24 cellular contexts compared by ENCODE assay signal in the genomic region with DNA sequence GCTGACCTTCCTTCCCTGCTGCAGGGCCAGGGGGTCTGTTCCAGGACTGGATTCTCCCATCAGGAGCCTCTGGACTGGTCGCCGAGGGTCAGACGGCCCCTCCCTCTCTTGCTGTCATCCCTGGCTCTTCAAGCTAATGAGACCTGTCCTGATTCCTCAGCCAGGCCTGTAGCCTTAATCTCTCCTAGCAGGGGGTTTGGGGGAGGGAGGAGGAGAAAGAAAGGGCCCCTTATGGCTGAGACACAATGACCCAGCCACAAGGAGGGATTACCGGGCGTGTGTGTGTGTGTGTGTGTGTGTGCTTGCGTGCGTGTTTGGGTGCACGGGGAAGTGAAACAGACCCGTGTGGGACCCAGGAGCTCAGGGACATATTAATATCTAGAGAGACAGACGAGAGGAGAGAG. TPM values are rescaled to one million over a fixed set of nuclear protein-coding genes. Genes with fewer than 3 reads are reported as not detected.
A peak's percentile ranks its signal among the peaks of the same experiment; 100 is the strongest.
DNase-seq lines count a peak whose midpoint lies in the region; ATAC-seq, FAIRE-seq and TF ChIP-seq lines count a peak whose summit lies in the region.
"Had no signal": no experiment of that assay in that cellular context is flagged by ENCODE, and none has a peak within 500 bp of the region (broad histone marks: within the 10 kb centered on the region; RNA-seq: fewer than 3 reads in every experiment).

No MANE protein-coding gene starts in this region.

- no peak for TF ChIP-seq POLR2A in breast epithelium (IDR thresholded peaks at IDR 0.05)

- ATAC-seq in activated naive CD8-positive, alpha-beta T cell treated with anti-CD3 and anti-CD28 coated beads, Interleukin-2, amount 10 ng/mL, durations not matched to agents 7 days and 5 days (ENCODE audit: low read depth) = no peak
- no peak for ATAC-seq in activated naive CD8-positive, alpha-beta T cell treated with anti-CD3 and anti-CD28 coated beads, Interleukin-2, amount 50 U/mL, for 24 hours
- no peak for ATAC-seq in HG02852 (IDR thresholded peaks at IDR 0.05; ENCODE audit: unreplicated experiment)
- ATAC-seq: foreskin keratinocyte had no signal

- H3K36me3 ChIP-seq in breast epithelium = no peaks in the 10 kb centered on the region
- H3K36me3 ChIP-seq: tibial nerve had no signal

- TF ChIP-seq CTCF in breast epithelium (IDR thresholded peaks at IDR 0.05) = no peak

- intact Hi-C loops in breast epithelium (cut with DNase I; ENCODE audit: low total_unique reads) = no loop called here

- no peak overlapping the region for H3K4me3 ChIP-seq in breast epithelium
- H3K4me3 ChIP-seq: tibial nerve had no signal

- peaks cover 0 to 21% of the 10 kb centered on the region in 2 donors for H3K27me3 ChIP-seq in breast epithelium

- H3K27ac Mint-ChIP-seq in activated naive CD8-positive, alpha-beta T cell treated with anti-CD3 and anti-CD28 coated beads, Interleukin-2, amount 10 ng/mL, durations not matched to agents 7 days and 5 days = no peak overlapping the region
- H3K27ac Mint-ChIP-seq in activated naive CD8-positive, alpha-beta T cell treated with anti-CD3 and anti-CD28 coated beads, Interleukin-2, amount 50 U/mL, for 24 hours = no peak overlapping the region
- H3K27ac Mint-ChIP-seq: activated naive CD8-positive, alpha-beta T cell; T-helper 1 cell treated with Interleukin-12 subunit alpha and Interleukin-12 subunit beta and Interleukin-4 antibody, amounts not matched to agents 30 μg/mL and 1 μg/mL, for 36 hours had no signal

- H3K4me1 ChIP-seq in breast epithelium = no peaks in the 10 kb centered on the region
- H3K4me1 ChIP-seq: foreskin keratinocyte, tibial nerve had no signal

- H3K27ac ChIP-seq in breast epithelium = no peak overlapping the region
- H3K27ac ChIP-seq: foreskin keratinocyte, tibial nerve had no signal

- no peaks in the 10 kb centered on the region for H3K9me3 ChIP-seq in breast epithelium
- H3K9me3 ChIP-seq: tibial nerve had no signal

- POLR2A ChIA-PET in activated naive CD8-positive, alpha-beta T cell treated with anti-CD3 and anti-CD28 coated beads, Interleukin-2, amount 10 ng/mL, durations not matched to agents 7 days and 5 days (lab: Charles Lee) = no interaction called here

- H3K4me1 Mint-ChIP-seq in activated naive CD8-positive, alpha-beta T cell treated with anti-CD3 and anti-CD28 coated beads, Interleukin-2, amount 10 ng/mL, durations not matched to agents 7 days and 5 days = peaks cover 4% of the 10 kb centered on the region
- no peaks in the 10 kb centered on the region for H3K4me1 Mint-ChIP-seq in activated naive CD8-positive, alpha-beta T cell treated with anti-CD3 and anti-CD28 coated beads, Interleukin-2, amount 50 U/mL, for 24 hours

- FAIRE-seq in urothelium cell line (lab: Jason Lieb, UNC) = no peak

- in situ Hi-C loops in SK-MEL-5 (cut with HindIII; ENCODE audit: low pct_unique_long_range_greater_than_20kb, low sequenced_read_pairs) = no loop called here

- peak overlapping the region; percentile 24 for H3K4me3 Mint-ChIP-seq in activated naive CD8-positive, alpha-beta T cell treated with anti-CD3 and anti-CD28 coated beads, Interleukin-2, amount 10 ng/mL, durations not matched to agents 7 days and 5 days
- no peak overlapping the region for H3K4me3 Mint-ChIP-seq in activated naive CD8-positive, alpha-beta T cell treated with anti-CD3 and anti-CD28 coated beads, Interleukin-2, amount 50 U/mL, for 24 hours
- H3K4me3 Mint-ChIP-seq: activated naive CD8-positive, alpha-beta T cell; CD8-positive, alpha-beta memory T cell; T-helper 1 cell treated with Interleukin-12 subunit alpha and Interleukin-12 subunit beta and Interleukin-4 antibody, amounts not matched to agents 30 μg/mL and 1 μg/mL, for 36 hours had no signal

- H3K27me3 Mint-ChIP-seq in activated naive CD8-positive, alpha-beta T cell treated with anti-CD3 and anti-CD28 coated beads, Interleukin-2, amount 10 ng/mL, durations not matched to agents 7 days and 5 days = peaks cover 28% of the 10 kb centered on the region
- H3K27me3 Mint-ChIP-seq in activated naive CD8-positive, alpha-beta T cell treated with anti-CD3 and anti-CD28 coated beads, Interleukin-2, amount 50 U/mL, for 24 hours = peaks cover 29% of the 10 kb centered on the region

- DNase-seq in activated naive CD8-positive, alpha-beta T cell treated with anti-CD3 and anti-CD28 coated beads, Interleukin-2, amount 10 ng/mL, durations not matched to agents 7 days and 5 days = no peak
- DNase-seq in activated naive CD8-positive, alpha-beta T cell treated with anti-CD3 and anti-CD28 coated beads, Interleukin-2, amount 50 U/mL, for 24 hours = no peak
- peak; percentile 6 for DNase-seq in SK-MEL-5 (ENCODE audit: low read depth, low spot score)
- peak; percentile 72 for DNase-seq in iPS-NIHi7 (ENCODE audit: extremely low spot score)
- DNase-seq in breast epithelium (ENCODE audit: low spot score in 2 of 2) = no peak
- DNase-seq in cortex of kidney (lab: John Stamatoyannopoulos, UW) = no peak
- DNase-seq in urothelium cell line (ENCODE audit: low spot score) = no peak
- DNase-seq: activated CD4-positive, alpha-beta T cell treated with anti-CD3 and anti-CD28 coated beads for 1 hour; activated CD8-positive, alpha-beta memory T cell treated with anti-CD3 and anti-CD28 coated beads, Interleukin-2, amount 50 U/mL, for 4 hours; CD8-positive, alpha-beta memory T cell; central memory CD4-positive, alpha-beta T cell; foreskin keratinocyte; NCI-H187; NCI-H526 treated with DMSO at 0.1 percent for 48 hours; stimulated activated CD4-positive, alpha-beta T cell treated with anti-CD3 and anti-CD28 coated beads, Interleukin-4, amount 100 ng/mL, for 1 hour; stimulated activated CD8-positive, alpha-beta memory T cell treated with anti-CD3 and anti-CD28 coated beads, Interleukin-4, amount 100 ng/mL, for 48 hours had no signal

- H3K9me3 Mint-ChIP-seq in activated naive CD8-positive, alpha-beta T cell treated with anti-CD3 and anti-CD28 coated beads, Interleukin-2, amount 10 ng/mL, durations not matched to agents 7 days and 5 days = no peaks in the 10 kb centered on the region
- H3K9me3 Mint-ChIP-seq in activated naive CD8-positive, alpha-beta T cell treated with anti-CD3 and anti-CD28 coated beads, Interleukin-2, amount 50 U/mL, for 24 hours = no peaks in the 10 kb centered on the region
- H3K9me3 Mint-ChIP-seq: CD8-positive, alpha-beta memory T cell; T-helper 1 cell treated with Interleukin-12 subunit alpha and Interleukin-12 subunit beta and Interleukin-4 antibody, amounts not matched to agents 30 μg/mL and 1 μg/mL, for 36 hours had no signal

- no peaks in the 10 kb centered on the region for H3K36me3 Mint-ChIP-seq in activated naive CD8-positive, alpha-beta T cell treated with anti-CD3 and anti-CD28 coated beads, Interleukin-2, amount 10 ng/mL, durations not matched to agents 7 days and 5 days
- H3K36me3 Mint-ChIP-seq in activated naive CD8-positive, alpha-beta T cell treated with anti-CD3 and anti-CD28 coated beads, Interleukin-2, amount 50 U/mL, for 24 hours (ENCODE audit: low read depth) = no peaks in the 10 kb centered on the region
- H3K36me3 Mint-ChIP-seq: activated naive CD8-positive, alpha-beta T cell had no signal

RNA-seq across cellular contexts. Expression of a gene that starts 1.9 kb away (rescaled TPM):
- total RNA-seq in activated naive CD8-positive, alpha-beta T cell treated with anti-CD3 and anti-CD28 coated beads, Interleukin-2, amount 10 ng/mL, durations not matched to agents 7 days and 5 days = under 1 TPM in 1 of 2 experiments, not detected in 1; 0.06 TPM
- total RNA-seq in SK-MEL-5 (2014; rRNA removed; shearing (Covaris generic)) = not detected in 2 replicates
- polyA plus RNA-seq in SK-MEL-5 (2015; cell fraction: cytosol; rRNA removed) = not detected in 2 replicates
- not detected in 2 replicates for polyA plus RNA-seq in SK-MEL-5 (2015; cell fraction: nucleus; rRNA removed)
- not detected for total RNA-seq in breast epithelium
- total RNA-seq: CD8-positive, alpha-beta memory T cell; Daoy; foreskin keratinocyte; HT1080; M059J; mesenteric fat pad; tibial nerve had no signal
- polyA plus RNA-seq: CD8-positive, alpha-beta memory T cell; foreskin keratinocyte had no signal

RNA-seq across cellular contexts. Expression of a gene that starts 15.5 kb away (rescaled TPM):
- not detected for total RNA-seq in activated naive CD8-positive, alpha-beta T cell treated with anti-CD3 and anti-CD28 coated beads, Interleukin-2, amount 10 ng/mL, durations not matched to agents 7 days and 5 days
- not detected in 2 replicates for total RNA-seq in SK-MEL-5 (2014; rRNA removed; shearing (Covaris generic))
- polyA plus RNA-seq in SK-MEL-5 (2015; cell fraction: cytosol; rRNA removed) = not detected in 2 replicates
- polyA plus RNA-seq in SK-MEL-5 (2015; cell fraction: nucleus; rRNA removed) = not detected in 2 replicates
- not detected for total RNA-seq in breast epithelium
- total RNA-seq: CD8-positive, alpha-beta memory T cell; Daoy; foreskin keratinocyte; HT1080; M059J; mesenteric fat pad; tibial nerve had no signal
- polyA plus RNA-seq: CD8-positive, alpha-beta memory T cell; foreskin keratinocyte had no signal

RNA-seq across cellular contexts. Expression of a gene that starts 39.2 kb away (rescaled TPM):
- total RNA-seq in activated naive CD8-positive, alpha-beta T cell treated with anti-CD3 and anti-CD28 coated beads, Interleukin-2, amount 10 ng/mL, durations not matched to agents 7 days and 5 days = not detected
- not detected in 2 replicates for total RNA-seq in SK-MEL-5 (2014; rRNA removed; shearing (Covaris generic))
- not detected in 2 replicates for polyA plus RNA-seq in SK-MEL-5 (2015; cell fraction: cytosol; rRNA removed)
- polyA plus RNA-seq in SK-MEL-5 (2015; cell fraction: nucleus; rRNA removed) = not detected in 2 replicates
- not detected for total RNA-seq in breast epithelium
- total RNA-seq: CD8-positive, alpha-beta memory T cell; Daoy; foreskin keratinocyte; HT1080; M059J; mesenteric fat pad; tibial nerve had no signal
- polyA plus RNA-seq: CD8-positive, alpha-beta memory T cell; foreskin keratinocyte had no signal

RNA-seq across cellular contexts. Expression of a gene that starts 41.3 kb away (rescaled TPM):
- 100 to 1,000 TPM; 116 to 120 TPM for total RNA-seq in activated naive CD8-positive, alpha-beta T cell treated with anti-CD3 and anti-CD28 coated beads, Interleukin-2, amount 10 ng/mL, durations not matched to agents 7 days and 5 days
- total RNA-seq in SK-MEL-5 (2014; rRNA removed; shearing (Covaris generic)) = 206 and 228 TPM in 2 replicates
- polyA plus RNA-seq in SK-MEL-5 (2015; cell fraction: cytosol; rRNA removed) = 184 and 215 TPM in 2 replicates
- polyA plus RNA-seq in SK-MEL-5 (2015; cell fraction: nucleus; rRNA removed) = 128 and 137 TPM in 2 replicates
- 100 to 1,000 TPM; 297 to 525 (median 450) TPM for total RNA-seq in breast epithelium

Comparison
In these comparisons a context has a peak if more than half of its experiments do, and no peak if none do; other contexts are left out.
1. DNase-seq: peak in SK-MEL-5 (single experiment) and iPS-NIHi7 (single experiment); none in activated naive CD8-positive, alpha-beta T cell treated with anti-CD3 and anti-CD28 coated beads, Interleukin-2, amount 10 ng/mL, durations not matched to agents 7 days and 5 days (single experiment), activated naive CD8-positive, alpha-beta T cell treated with anti-CD3 and anti-CD28 coated beads, Interleukin-2, amount 50 U/mL, for 24 hours (single experiment), breast epithelium (0 of 2), cortex of kidney (single experiment) and urothelium cell line (single experiment).